Comparison of ENCODE assay signal across 1 cellular context in genomic region chr1:110235839-110236682, GRCh38.
TF ChIP-seq lines count a peak whose summit lies in the region.

No MANE protein-coding gene starts in this region.

TF ChIP-seq in K562, 482 proteins besides CTCF, POLR2A, EP300 and RAD21 (continued from another document):
- TF ChIP-seq SAFB (IDR thresholded peaks at IDR 0.05; ENCODE audit: borderline replicate concordance, low read depth, low read length) = no peak
- TF ChIP-seq ZNF511 (CRISPR knock-in tag; IDR thresholded peaks at IDR 0.05) = no peak
- no peak for TF ChIP-seq ZNF282 (CRISPR knock-in tag; IDR thresholded peaks at IDR 0.05)
- no peak for TF ChIP-seq ZZZ3 (IDR thresholded peaks at IDR 0.05)
- no peak; the same call in 1 of the 2 replicates for TF ChIP-seq CEBPG (CRISPR knock-in tag; IDR thresholded peaks at IDR 0.05)
- 0 out of 4 replicates have a peak, but pooled peaks of 1 of the 2 experiments have one; percentile 58 for TF ChIP-seq CEBPG (tag; conservative IDR thresholded peaks at IDR 0.05 in 1 of 2, IDR thresholded peaks at IDR 0.05 in 1 of 2)
- TF ChIP-seq ZBTB11 (CRISPR knock-in tag; IDR thresholded peaks at IDR 0.05) = 0 out of 6 replicates have a peak, but pooled peaks of 1 of the 3 experiments have one; percentile 26
- peak; percentile 81; the same call in 1 of the 2 replicates for TF ChIP-seq RFX5 (IDR thresholded peaks at IDR 0.05; ENCODE audit: low read depth, low read length)
- TF ChIP-seq TBL1XR1 (IDR thresholded peaks at IDR 0.05; ENCODE audit: low read length in 2 of 2) = no peak
- 0 out of 2 replicates have a peak, but pooled peaks have one; percentile 20 for TF ChIP-seq ZSCAN32 (CRISPR knock-in tag; IDR thresholded peaks at IDR 0.05)
- TF ChIP-seq ARID1B (IDR thresholded peaks at IDR 0.05) = peak; percentile 64
- TF ChIP-seq ZNF699 (CRISPR knock-in tag; IDR thresholded peaks at IDR 0.05; ENCODE audit: insufficient replicate concordance) = no peak
- TF ChIP-seq FOXM1 (IDR thresholded peaks at IDR 0.05; ENCODE audit: low read depth) = no peak
- TF ChIP-seq FOXM1 (CRISPR knock-in tag; IDR thresholded peaks at IDR 0.05; ENCODE audit: low read depth) = no peak
- TF ChIP-seq, protein P1, sequence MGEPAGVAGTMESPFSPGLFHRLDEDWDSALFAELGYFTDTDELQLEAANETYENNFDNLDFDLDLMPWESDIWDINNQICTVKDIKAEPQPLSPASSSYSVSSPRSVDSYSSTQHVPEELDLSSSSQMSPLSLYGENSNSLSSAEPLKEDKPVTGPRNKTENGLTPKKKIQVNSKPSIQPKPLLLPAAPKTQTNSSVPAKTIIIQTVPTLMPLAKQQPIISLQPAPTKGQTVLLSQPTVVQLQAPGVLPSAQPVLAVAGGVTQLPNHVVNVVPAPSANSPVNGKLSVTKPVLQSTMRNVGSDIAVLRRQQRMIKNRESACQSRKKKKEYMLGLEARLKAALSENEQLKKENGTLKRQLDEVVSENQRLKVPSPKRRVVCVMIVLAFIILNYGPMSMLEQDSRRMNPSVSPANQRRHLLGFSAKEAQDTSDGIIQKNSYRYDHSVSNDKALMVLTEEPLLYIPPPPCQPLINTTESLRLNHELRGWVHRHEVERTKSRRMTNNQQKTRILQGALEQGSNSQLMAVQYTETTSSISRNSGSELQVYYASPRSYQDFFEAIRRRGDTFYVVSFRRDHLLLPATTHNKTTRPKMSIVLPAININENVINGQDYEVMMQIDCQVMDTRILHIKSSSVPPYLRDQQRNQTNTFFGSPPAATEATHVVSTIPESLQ (CRISPR knock-in tag; IDR thresholded peaks at IDR 0.05) = no peak
- TF ChIP-seq, protein P2, sequence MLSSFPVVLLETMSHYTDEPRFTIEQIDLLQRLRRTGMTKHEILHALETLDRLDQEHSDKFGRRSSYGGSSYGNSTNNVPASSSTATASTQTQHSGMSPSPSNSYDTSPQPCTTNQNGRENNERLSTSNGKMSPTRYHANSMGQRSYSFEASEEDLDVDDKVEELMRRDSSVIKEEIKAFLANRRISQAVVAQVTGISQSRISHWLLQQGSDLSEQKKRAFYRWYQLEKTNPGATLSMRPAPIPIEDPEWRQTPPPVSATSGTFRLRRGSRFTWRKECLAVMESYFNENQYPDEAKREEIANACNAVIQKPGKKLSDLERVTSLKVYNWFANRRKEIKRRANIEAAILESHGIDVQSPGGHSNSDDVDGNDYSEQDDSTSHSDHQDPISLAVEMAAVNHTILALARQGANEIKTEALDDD (IDR thresholded peaks at IDR 0.05) = peak; percentile 70
- peak; percentile 96 for TF ChIP-seq ATF3 (IDR thresholded peaks at IDR 0.05)
- TF ChIP-seq ATF3 (CRISPR knock-in tag; conservative IDR thresholded peaks at IDR 0.05) = no peak
- no peak for TF ChIP-seq KAT7 (CRISPR knock-in tag; IDR thresholded peaks at IDR 0.05; ENCODE audit: borderline replicate concordance)
- no peak for TF ChIP-seq ZNF224 (CRISPR knock-in tag; IDR thresholded peaks at IDR 0.05)
- no peak for TF ChIP-seq MECOM (CRISPR knock-in tag; IDR thresholded peaks at IDR 0.05)
TF ChIP-seq in K562: peak in this region for 24.
